Comparison of ENCODE assay signal across 1 cellular context in the genomic region with DNA sequence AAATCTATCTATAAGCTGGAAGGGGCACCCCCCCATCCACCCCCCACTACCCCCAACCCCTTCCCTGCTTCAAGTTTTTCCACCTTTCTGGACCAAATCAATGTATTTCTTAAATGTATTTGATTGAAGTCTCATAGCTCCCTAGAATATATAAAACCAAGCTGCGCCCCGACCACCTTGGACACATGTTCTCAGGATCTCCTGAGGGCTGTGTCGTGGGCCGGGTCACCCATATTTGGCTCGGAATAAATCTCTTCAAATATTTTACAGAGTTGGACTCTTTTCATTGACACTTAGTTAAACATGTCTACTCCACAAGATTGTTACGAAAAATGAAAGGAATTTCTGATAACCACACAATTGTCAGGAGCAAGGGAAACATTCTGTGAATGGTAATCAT.
TF ChIP-seq lines count a peak whose summit lies in the region.

No MANE protein-coding gene starts in this region.

TF ChIP-seq in GM23338, 12 proteins besides CTCF, POLR2A, EP300 and RAD21 (continued from another document):
- TF ChIP-seq POLR2AphosphoS5 (IDR thresholded peaks at IDR 0.05; ENCODE audit: low read depth), result no peak
